Comparison of ENCODE assay signal across 8 cellular contexts in the genomic region with DNA sequence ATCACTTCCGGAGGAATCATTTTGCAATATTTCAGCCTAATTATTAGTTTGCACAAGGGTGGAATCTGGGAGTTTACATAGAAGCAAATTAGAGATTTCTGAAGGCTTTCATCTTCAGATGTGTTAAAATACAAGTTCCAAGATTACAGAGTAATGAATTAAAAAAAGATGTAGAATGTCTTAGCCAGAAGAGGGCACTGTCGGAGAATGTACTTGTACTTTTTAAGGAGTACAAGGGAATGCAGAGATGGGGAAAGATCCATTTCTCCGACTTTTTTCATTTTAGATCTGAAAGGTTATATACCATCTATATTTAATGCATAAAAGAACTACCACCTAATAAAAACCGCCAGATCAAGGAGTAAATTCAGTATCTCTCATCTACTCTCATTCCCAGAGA. TPM values are rescaled to one million over a fixed set of nuclear protein-coding genes. Genes with fewer than 3 reads are reported as not detected.
A peak's percentile ranks its signal among the peaks of the same experiment; 100 is the strongest.
DNase-seq lines count a peak whose midpoint lies in the region; ATAC-seq and TF ChIP-seq lines count a peak whose summit lies in the region.

No MANE protein-coding gene starts in this region.

- WGBS in mesenchymal stem cell = 74% methylated on average over 3 of the region's 4 CpGs

- H2BK12ac ChIP-seq in mesenchymal stem cell (ENCODE audit: low read length in 2 of 2) = no peak overlapping the region

- no peaks in the 10 kb centered on the region for H3K9me3 ChIP-seq in CD4-positive, alpha-beta T cell (ENCODE audit: control insufficient read depth, low read length)
- no peaks in the 10 kb centered on the region for H3K9me3 ChIP-seq in mesenchymal stem cell (ENCODE audit: control insufficient read depth, low read length)
- H3K9me3 ChIP-seq in effector memory CD4-positive, alpha-beta T cell (ENCODE audit: control insufficient read depth, low read length) = no peaks in the 10 kb centered on the region

- no peak for ATAC-seq in CD4-positive, alpha-beta T cell (ENCODE audit: poor library complexity)
- no peak for ATAC-seq in HG03442 (IDR thresholded peaks at IDR 0.05; ENCODE audit: unreplicated experiment)
- no peak for ATAC-seq in HG02870 (IDR thresholded peaks at IDR 0.05; ENCODE audit: unreplicated experiment)

- POLR2A ChIA-PET in CD4-positive, alpha-beta T cell (lab: Charles Lee) = no interaction called here

- H3K4me2 ChIP-seq in mesenchymal stem cell (ENCODE audit: low read length, poor library complexity, severe bottlenecking) = no peak overlapping the region

- H3K14ac ChIP-seq in mesenchymal stem cell (ENCODE audit: low read length in 2 of 2) = no peak overlapping the region

- H3K36me3 Mint-ChIP-seq in CD4-positive, alpha-beta T cell (ENCODE audit: low read depth) = peaks cover 93% of the 10 kb centered on the region
- H3K36me3 Mint-ChIP-seq in HFFc6 (ENCODE audit: low read depth) = peaks cover 21% of the 10 kb centered on the region
- H3K36me3 Mint-ChIP-seq in Calu3 (ENCODE audit: insufficient read depth, unreplicated experiment) = peaks cover 35% of the 10 kb centered on the region

- H3K27ac Mint-ChIP-seq in CD4-positive, alpha-beta T cell = peak overlapping the region; percentile 60
- peak overlapping the region; percentile 18; the same call in 1 of the 2 replicates for H3K27ac Mint-ChIP-seq in HFFc6
- no peak overlapping the region for H3K27ac Mint-ChIP-seq in Calu3 (ENCODE audit: unreplicated experiment)

- no TSS peak for BruUV-seq in Calu3 (replicated peaks; lab: Mats Ljungman, UMichigan)

- CTCF ChIA-PET in CD4-positive, alpha-beta T cell (lab: Charles Lee) = interaction anchor here (1.2 to 2.5 kb wide), 2 partner anchors 43 to 56 kb away, joined by 3 to 9 read pairs; partner anchors contain the start of genes KPNA1 and WDR5B
- CTCF ChIA-PET in Calu3 (lab: Charles Lee) = no interaction called here

- H3K23ac ChIP-seq in mesenchymal stem cell (ENCODE audit: low read length in 2 of 2) = no peak overlapping the region

- no peak for TF ChIP-seq CTCF in CD4-positive, alpha-beta T cell (IDR thresholded peaks at IDR 0.05)
- TF ChIP-seq CTCF in HFFc6 (IDR thresholded peaks at IDR 0.05) (peak; percentile 80), Calu3 (IDR thresholded peaks at IDR 0.05; ENCODE audit: unreplicated experiment) (no peak)

- no peak overlapping the region for H2BK120ac ChIP-seq in mesenchymal stem cell (ENCODE audit: low read depth, low read length)

- H3K4me1 ChIP-seq in mesenchymal stem cell (ENCODE audit: control insufficient read depth, insufficient read depth, low read depth, low read length) = no peaks in the 10 kb centered on the region
- H3K4me1 ChIP-seq in effector memory CD4-positive, alpha-beta T cell (ENCODE audit: control insufficient read depth, insufficient read depth, low read length, poor library complexity, severe bottlenecking) = no peaks in the 10 kb centered on the region

- H3K4me1 Mint-ChIP-seq in CD4-positive, alpha-beta T cell (ENCODE audit: low read depth) = no peaks in the 10 kb centered on the region
- H3K4me1 Mint-ChIP-seq in HFFc6 (ENCODE audit: low read depth) = no peaks in the 10 kb centered on the region; the same call in 1 of the 2 replicates
- no peaks in the 10 kb centered on the region for H3K4me1 Mint-ChIP-seq in Calu3 (ENCODE audit: low read depth, unreplicated experiment)

- H3K9me3 Mint-ChIP-seq in CD4-positive, alpha-beta T cell = no peaks in the 10 kb centered on the region
- H3K9me3 Mint-ChIP-seq in HFFc6 = no peaks in the 10 kb centered on the region
- no peaks in the 10 kb centered on the region for H3K9me3 Mint-ChIP-seq in Calu3 (ENCODE audit: low read depth, unreplicated experiment)

- H4K8ac ChIP-seq in mesenchymal stem cell (ENCODE audit: low read length) = no peak overlapping the region

- H3K18ac ChIP-seq in mesenchymal stem cell (ENCODE audit: low read depth in 1 of 2, low read length in 2 of 2) = no peak overlapping the region

- H3K27ac ChIP-seq in CD4-positive, alpha-beta T cell (ENCODE audit: low read depth, low read length) = no peak overlapping the region
- no peak overlapping the region for H3K27ac ChIP-seq in mesenchymal stem cell (ENCODE audit: low read length, poor library complexity, severe bottlenecking)
- no peak overlapping the region for H3K27ac ChIP-seq in effector memory CD4-positive, alpha-beta T cell (ENCODE audit: insufficient read depth, low read length, poor library complexity, severe bottlenecking)

- H3K79me1 ChIP-seq in mesenchymal stem cell (replicated peaks; ENCODE audit: low read length, poor library complexity, severe bottlenecking) = peaks cover 14% of the 10 kb centered on the region

- intact Hi-C loops in CD4-positive, alpha-beta T cell (cut with DNase I, micrococcal nuclease) = loop anchor here in 1 of 2 experiments (5.0 kb wide), 1 partner anchor 53 kb away; the partner anchor contains the start of gene KPNA1
- intact Hi-C loops in Calu3 (cut with micrococcal nuclease; ENCODE audit: unreplicated experiment) = loop anchor here (5.0 kb wide), 1 partner anchor 218 kb away; no protein-coding TSS in a partner anchor

- peaks cover 7 to 88% of the 10 kb centered on the region in 2 experiments for H3K36me3 ChIP-seq in mesenchymal stem cell (ENCODE audit: control insufficient read depth in 1 of 2, insufficient read depth in 2 of 2, low read depth in 1 of 2, low read length in 2 of 2)
- peaks cover 43% of the 10 kb centered on the region for H3K36me3 ChIP-seq in effector memory CD4-positive, alpha-beta T cell (ENCODE audit: control insufficient read depth, insufficient read depth, low read length)

- H2BK15ac ChIP-seq in mesenchymal stem cell (ENCODE audit: low read depth, poor library complexity, severe bottlenecking) = no peak overlapping the region

- no peak overlapping the region for H3K4me3 Mint-ChIP-seq in CD4-positive, alpha-beta T cell
- no peak overlapping the region for H3K4me3 Mint-ChIP-seq in HFFc6
- H3K4me3 Mint-ChIP-seq in Calu3 (ENCODE audit: low read depth, unreplicated experiment) = no peak overlapping the region

- no peak for DNase-seq in CD4-positive, alpha-beta T cell
- peak; percentile 63 for DNase-seq in HFFc6
- DNase-seq in astrocyte of the hippocampus (ENCODE audit: low read depth, low spot score) = peak; percentile 67
- peak; percentile 59 for DNase-seq in mesenchymal stem cell
- no peak for DNase-seq in effector memory CD4-positive, alpha-beta T cell
- DNase-seq in Calu3 = no peak

- H2AFZ ChIP-seq in mesenchymal stem cell (ENCODE audit: low read depth, low read length) = no peak overlapping the region

- H3K9ac ChIP-seq in mesenchymal stem cell (ENCODE audit: low read length) = peak overlapping the region; percentile 2

- H2BK5ac ChIP-seq in mesenchymal stem cell (ENCODE audit: low read depth, low read length, poor library complexity, severe bottlenecking) = no peak overlapping the region

- H3K4me3 ChIP-seq in mesenchymal stem cell (ENCODE audit: insufficient read depth in 1 of 2, low read depth in 1 of 2, low read length in 2 of 2) = no peak overlapping the region
- H3K4me3 ChIP-seq in effector memory CD4-positive, alpha-beta T cell (ENCODE audit: insufficient read depth, low read depth, low read length, poor library complexity, severe bottlenecking) = no peak overlapping the region

- no peak overlapping the region for H2AK5ac ChIP-seq in mesenchymal stem cell (ENCODE audit: low read length, severe bottlenecking)

- H3K27me3 Mint-ChIP-seq in CD4-positive, alpha-beta T cell = no peaks in the 10 kb centered on the region
- H3K27me3 Mint-ChIP-seq in HFFc6 (ENCODE audit: insufficient read depth) = no peaks in the 10 kb centered on the region
- no peaks in the 10 kb centered on the region for H3K27me3 Mint-ChIP-seq in Calu3 (ENCODE audit: unreplicated experiment)

- H3K4ac ChIP-seq in mesenchymal stem cell (ENCODE audit: low read depth in 1 of 2, low read length in 2 of 2) = no peak overlapping the region

- H3K27me3 ChIP-seq in CD4-positive, alpha-beta T cell (ENCODE audit: control insufficient read depth, insufficient read depth, low read length) = no peaks in the 10 kb centered on the region
- H3K27me3 ChIP-seq in mesenchymal stem cell (ENCODE audit: control insufficient read depth in 1 of 2, insufficient read depth in 1 of 2, low read length in 2 of 2) = no peaks in the 10 kb centered on the region
- no peaks in the 10 kb centered on the region for H3K27me3 ChIP-seq in effector memory CD4-positive, alpha-beta T cell (replicated peaks; ENCODE audit: control insufficient read depth, insufficient read depth, low read length, poor library complexity, severe bottlenecking)

- H4K91ac ChIP-seq in mesenchymal stem cell (ENCODE audit: low read length) = no peak overlapping the region

RNA-seq across cellular contexts. Expression of gene WDR5B, which starts 43.1 kb away (rescaled TPM):
- total RNA-seq in CD4-positive, alpha-beta T cell = 1 to 10 TPM; 2.3 to 2.4 TPM
- 1 to 10 TPM; 4.6 to 5.8 (median 5.4) TPM for total RNA-seq in HFFc6 (2021; fragmentation: NEBNext Ultra II Directional; extraction: Animal tissue kit (Norgen Biotek cat#: 25700))
- polyA plus RNA-seq in mesenchymal stem cell (2013, experiment 1 of 2) = 3.5 TPM
- polyA plus RNA-seq in mesenchymal stem cell (2013, experiment 2 of 2) = 3.3 TPM
- 7.2 and 7.9 TPM in 2 replicates for total RNA-seq in Calu3 (2022)

RNA-seq across cellular contexts. Expression of gene KPNA1, which starts 55.7 kb away (rescaled TPM):
- 10 to 100 TPM; 46.2 to 49.8 TPM for total RNA-seq in CD4-positive, alpha-beta T cell
- 100 to 1,000 TPM in 3 of 6 experiments, 10 to 100 TPM in 3; 93.5 to 105 (median 98.1) TPM for total RNA-seq in HFFc6 (2021; fragmentation: NEBNext Ultra II Directional; extraction: Animal tissue kit (Norgen Biotek cat#: 25700))
- polyA plus RNA-seq in mesenchymal stem cell (2013, experiment 1 of 2) = 43.4 TPM
- polyA plus RNA-seq in mesenchymal stem cell (2013, experiment 2 of 2) = 46.6 TPM
- 76.7 and 78.5 TPM in 2 replicates for total RNA-seq in Calu3 (2022)

Comparison
In these comparisons a context has a peak if more than half of its experiments do, and no peak if none do; other contexts are left out.
1. DNase-seq: peak in HFFc6 (single experiment), astrocyte of the hippocampus (single experiment) and mesenchymal stem cell (single experiment); none in CD4-positive, alpha-beta T cell (0 of 10), effector memory CD4-positive, alpha-beta T cell (0 of 3) and Calu3 (single experiment).